ENCODE assay signal across 29 cellular contexts in the genomic region with DNA sequence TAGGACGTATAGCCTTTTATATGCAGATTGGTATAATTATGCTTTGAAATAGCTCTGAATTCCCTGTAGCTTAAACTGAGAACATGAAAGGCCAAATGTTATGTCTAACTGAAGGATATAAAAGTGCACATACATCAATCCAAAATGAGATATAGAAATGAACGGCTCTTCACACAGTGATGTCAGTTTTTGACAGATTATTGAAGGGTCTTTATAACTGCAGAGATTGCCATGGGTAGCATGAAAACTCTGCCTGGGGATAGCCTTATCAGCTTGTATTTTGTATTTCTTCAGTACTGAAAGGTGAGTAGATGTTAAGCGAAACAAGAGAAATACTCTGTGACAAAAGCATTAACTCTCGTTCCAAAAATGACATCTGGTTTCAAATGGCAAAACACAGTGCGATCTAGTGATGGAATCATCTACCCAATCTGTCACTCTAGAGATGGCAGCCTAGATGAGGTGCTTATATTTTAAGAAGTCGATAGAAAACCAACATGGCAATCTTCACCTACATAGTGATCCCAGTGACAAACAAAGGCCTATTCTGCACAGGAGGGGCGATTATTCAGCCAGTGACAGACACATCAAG. TPM values are rescaled to one million over a fixed set of nuclear protein-coding genes. Genes with fewer than 3 reads are reported as not detected.
"Had no signal": no experiment of that assay in that cellular context is flagged by ENCODE, and none has a peak within 500 bp of the region (broad histone marks: within the 10 kb centered on the region; RNA-seq: fewer than 3 reads in every experiment).

No MANE protein-coding gene starts in this region.

- H3K27ac ChIP-seq: heart left ventricle, lower lobe of right lung, pancreas, prostate gland, right lobe of liver, testis, thyroid gland, transverse colon, upper lobe of left lung, vagina had no signal

- H3K4me2 ChIP-seq: smooth muscle cell had no signal

- H3K27ac Mint-ChIP-seq: mesothelial cell of epicardium; naive B cell; natural killer cell; nephron progenitor cell; stimulated activated memory B cell treated with anti-CD40 and anti-IgM and Interleukin-4, amounts not matched to agents 10 μg/mL and 1 μg/mL and 100 μg/mL, for 72 hours; stimulated activated naive CD8-positive, alpha-beta T cell treated with anti-CD3 and anti-CD28 coated beads, Interleukin-15, amount 100 ng/mL, for 72 hours had no signal

- H3K27me3 Mint-ChIP-seq: naive B cell; stimulated activated memory B cell treated with anti-CD40 and anti-IgM and Interleukin-4, amounts not matched to agents 10 μg/mL and 1 μg/mL and 100 μg/mL, for 72 hours; stimulated activated naive CD8-positive, alpha-beta T cell treated with anti-CD3 and anti-CD28 coated beads, Interleukin-15, amount 100 ng/mL, for 72 hours had no signal

- H3K4me1 ChIP-seq: heart left ventricle, lower lobe of right lung, pancreas, prostate gland, right lobe of liver, testis, thyroid gland, transverse colon, upper lobe of left lung, vagina had no signal

- H3K36me3 Mint-ChIP-seq: mesothelial cell of epicardium; naive B cell; stimulated activated memory B cell treated with anti-CD40 and anti-IgM and Interleukin-4, amounts not matched to agents 10 μg/mL and 1 μg/mL and 100 μg/mL, for 72 hours had no signal

- H3K27me3 ChIP-seq: heart left ventricle, pancreas, right lobe of liver, testis, thyroid gland, transverse colon, upper lobe of left lung, vagina had no signal

- H3K4me1 Mint-ChIP-seq: mesothelial cell of epicardium; naive B cell; natural killer cell; nephron progenitor cell; stimulated activated memory B cell treated with anti-CD40 and anti-IgM and Interleukin-4, amounts not matched to agents 10 μg/mL and 1 μg/mL and 100 μg/mL, for 72 hours; stimulated activated naive CD8-positive, alpha-beta T cell treated with anti-CD3 and anti-CD28 coated beads, Interleukin-15, amount 100 ng/mL, for 72 hours had no signal

- DNase-seq: heart left ventricle; hypothalamus; islet precursor cell; lower lobe of right lung; mammary epithelial cell; mesenchymal stem cell; naive B cell; natural killer cell; nephron progenitor cell; nucleus accumbens; pancreas; posterior cingulate gyrus; right lobe of liver; stimulated activated CD4-positive, alpha-beta T cell treated with anti-CD3 and anti-CD28 coated beads, Interleukin-1b, Interleukin-23, amount 100 ng/mL, for 48 hours; stimulated activated CD4-positive, alpha-beta T cell treated with anti-CD3 and anti-CD28 coated beads, Interleukin-2, amount 100 ng/mL, for 48 hours; stimulated activated CD4-positive, alpha-beta T cell treated with anti-CD3 and anti-CD28 coated beads, Interleukin-4, amount 100 ng/mL, for 4 hours; stimulated activated CD8-positive, alpha-beta memory T cell treated with anti-CD3 and anti-CD28 coated beads, Interleukin-4, amount 100 ng/mL, for 48 hours; stimulated activated naive CD4-positive, alpha-beta T cell treated with Interleukin-2 at 50 U/mL for 16 hours; stimulated activated naive CD8-positive, alpha-beta T cell treated with anti-CD3 and anti-CD28 coated beads, Interleukin-15, amount 100 ng/mL, for 72 hours; testis; thyroid gland; transverse colon; upper lobe of left lung had no signal

- ATAC-seq: heart left ventricle; left lobe of liver; lower lobe of right lung; natural killer cell; pancreas; right lobe of liver; stimulated activated memory B cell treated with anti-CD40 and anti-IgM and Interleukin-4, amounts not matched to agents 10 μg/mL and 1 μg/mL and 100 μg/mL, for 72 hours; stimulated activated naive CD8-positive, alpha-beta T cell treated with anti-CD3 and anti-CD28 coated beads, Interleukin-15, amount 100 ng/mL, for 72 hours had no signal

- H3K4me3 ChIP-seq: heart left ventricle, lower lobe of right lung, pancreas, prostate gland, right lobe of liver, smooth muscle cell, testis, thyroid gland, transverse colon, upper lobe of left lung, vagina had no signal

- H3K4me3 Mint-ChIP-seq: mesothelial cell of epicardium; naive B cell; natural killer cell; nephron progenitor cell; stimulated activated memory B cell treated with anti-CD40 and anti-IgM and Interleukin-4, amounts not matched to agents 10 μg/mL and 1 μg/mL and 100 μg/mL, for 72 hours; stimulated activated naive CD8-positive, alpha-beta T cell treated with anti-CD3 and anti-CD28 coated beads, Interleukin-15, amount 100 ng/mL, for 72 hours had no signal

- H3K36me3 ChIP-seq: heart left ventricle, lower lobe of right lung, pancreas, prostate gland, right lobe of liver, thyroid gland, transverse colon, upper lobe of left lung, vagina had no signal

- H3K9me3 ChIP-seq: lower lobe of right lung, pancreas, prostate gland, right lobe of liver, testis, thyroid gland, transverse colon, upper lobe of left lung, vagina had no signal

RNA-seq across cellular contexts. Expression of a gene that starts 59.7 kb away (rescaled TPM):
- total RNA-seq: left lobe of liver, mammary epithelial cell, natural killer cell had no signal
- polyA plus RNA-seq: mammary epithelial cell had no signal
